Comparison of ENCODE assay signal across 14 cellular contexts in the genomic region with DNA sequence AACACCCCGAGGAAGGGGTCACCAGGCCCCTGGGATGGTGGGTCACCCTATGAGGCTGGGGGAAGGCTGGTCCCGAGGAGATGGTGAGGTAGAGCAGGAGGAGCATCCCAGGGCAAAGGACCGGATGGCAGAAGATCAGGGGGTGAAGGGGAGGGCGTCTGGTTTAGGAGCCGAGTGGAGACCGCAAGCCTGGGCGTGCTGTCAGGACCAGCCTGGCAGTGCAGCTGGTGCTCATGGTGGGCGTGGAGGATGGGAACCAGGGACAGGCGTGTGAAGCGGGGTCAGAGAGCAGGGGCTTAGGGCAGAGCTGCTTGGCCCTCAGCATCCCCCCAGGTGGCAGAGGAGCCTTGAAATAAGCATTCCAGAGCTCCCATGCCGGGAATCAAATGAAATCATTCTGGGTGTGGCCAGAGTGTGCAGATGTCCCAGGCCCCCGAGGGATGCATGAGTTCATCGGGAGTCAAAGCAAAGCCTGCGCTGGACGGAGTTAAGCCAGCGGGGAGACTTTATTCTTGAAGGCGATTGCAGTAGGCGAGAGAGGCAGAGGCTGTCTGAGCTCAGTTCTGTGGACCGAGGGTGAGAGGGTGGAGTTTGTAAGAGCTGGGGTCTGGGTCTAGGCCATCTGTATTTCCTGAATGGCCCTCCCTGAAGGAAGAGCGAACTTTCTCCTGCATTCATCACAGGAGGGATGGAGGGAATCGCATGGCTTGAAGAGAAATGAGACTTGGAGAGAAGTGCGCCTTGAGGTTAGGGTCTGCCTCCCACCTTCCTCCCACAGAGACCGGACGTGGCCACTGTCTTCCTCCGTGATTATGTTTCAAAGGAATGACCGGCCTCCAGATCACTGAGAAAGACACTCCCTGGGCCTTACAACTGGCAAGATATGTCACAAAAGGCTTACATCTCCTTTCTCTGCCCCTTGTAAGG. TPM values are rescaled to one million over a fixed set of nuclear protein-coding genes. Genes with fewer than 3 reads are reported as not detected.
A peak's percentile ranks its signal among the peaks of the same experiment; 100 is the strongest.
DNase-seq lines count a peak whose midpoint lies in the region; ATAC-seq and TF ChIP-seq lines count a peak whose summit lies in the region.
"Had no signal": no experiment of that assay in that cellular context is flagged by ENCODE, and none has a peak within 500 bp of the region (broad histone marks: within the 10 kb centered on the region; RNA-seq: fewer than 3 reads in every experiment).

No MANE protein-coding gene starts in this region.

- CTCF ChIA-PET in PC-3 (lab: Charles Lee): no interaction called here

- no peaks in the 10 kb centered on the region for H3F3A ChIP-seq in PC-3 (ENCODE audit: low read length, unreplicated experiment)

- H3K9me3 ChIP-seq in PC-3 (ENCODE audit: low read length): no peaks in the 10 kb centered on the region
- H3K9me3 ChIP-seq: neutrophil had no signal

- no peak overlapping the region for H3K9ac ChIP-seq in PC-3 (ENCODE audit: low read length)

- intact Hi-C loops in left cardiac atrium (cut with DNase I): no loop called here
- intact Hi-C loops in PC-3 (cut with micrococcal nuclease): no loop called here

- no peaks in the 10 kb centered on the region for H3K27me3 ChIP-seq in PC-3 (ENCODE audit: low read length)
- H3K27me3 ChIP-seq: neutrophil had no signal

- H3K9me2 ChIP-seq in PC-3 (replicated peaks; ENCODE audit: low read length): no peaks in the 10 kb centered on the region

- no peaks in the 10 kb centered on the region for H3K36me3 ChIP-seq in PC-3 (ENCODE audit: low read depth, low read length)
- H3K36me3 ChIP-seq: neutrophil had no signal

- in situ Hi-C loops in astrocyte of the spinal cord (cut with HindIII; ENCODE audit: low sequenced_read_pairs): no loop called here

- H2AFZ ChIP-seq in PC-3 (ENCODE audit: low read length): no peak overlapping the region

- H4K20me1 ChIP-seq in PC-3 (ENCODE audit: low read length): no peaks in the 10 kb centered on the region

- H3K4me3 ChIP-seq in astrocyte of the spinal cord (ENCODE audit: low read depth, low read length) (no peak overlapping the region), PC-3 (ENCODE audit: low read length) (no peak overlapping the region)
- H3K4me3 ChIP-seq: coronary artery had no signal

- no TSS peak for BruUV-seq in PC-3 (replicated peaks; lab: Mats Ljungman, UMichigan)

- TF ChIP-seq CTCF in astrocyte of the spinal cord (IDR thresholded peaks at IDR 0.05; ENCODE audit: low read depth, low read length): no peak
- no peak for TF ChIP-seq CTCF in PC-3 (conservative IDR thresholded peaks at IDR 0.05; ENCODE audit: low read depth, low read length)

- POLR2A ChIA-PET in PC-3 (lab: Charles Lee; ENCODE audit: unreplicated experiment): no interaction called here

- DNase-seq in Daoy (ENCODE audit: low read depth) (peak; percentile 17), astrocyte of the spinal cord (ENCODE audit: low read depth, low spot score) (peak; percentile 56), left cardiac atrium (peak; percentile 76), retina (peak; percentile 24), SW480 (ENCODE audit: low spot score) (no peak), ureter (ENCODE audit: low spot score) (no peak), PC-3 (no peak)
- no peak for DNase-seq in stimulated activated CD4-positive, alpha-beta T cell treated with anti-CD3 and anti-CD28 coated beads, Interleukin-4, amount 100 ng/mL, for 1 hour
- DNase-seq: activated CD8-positive, alpha-beta memory T cell treated with anti-CD3 and anti-CD28 coated beads, Interleukin-2, amount 10 ng/mL, durations not matched to agents 7 days and 5 days; activated naive CD8-positive, alpha-beta T cell treated with anti-CD3 and anti-CD28 coated beads for 36 hours; foreskin melanocyte; SIG-M5 had no signal

- H3K27ac ChIP-seq in PC-3 (ENCODE audit: low read length): no peak overlapping the region
- H3K27ac ChIP-seq: neutrophil had no signal

- peaks cover 16% of the 10 kb centered on the region for H3K4me1 ChIP-seq in PC-3 (ENCODE audit: insufficient read depth, low read length)

- no peaks in the 10 kb centered on the region for H3K79me2 ChIP-seq in PC-3 (ENCODE audit: low read length)

- peak; percentile 41 to 91 for ATAC-seq in left cardiac atrium
- ATAC-seq in PC-3: no peak
- ATAC-seq: activated CD8-positive, alpha-beta memory T cell treated with anti-CD3 and anti-CD28 coated beads, Interleukin-2, amount 10 ng/mL, durations not matched to agents 7 days and 5 days had no signal

- H3K4me2 ChIP-seq in PC-3 (ENCODE audit: low read length): no peak overlapping the region

RNA-seq across cellular contexts. Expression of gene MBP, which starts 33.2 kb away (rescaled TPM):
- 0.21 TPM in 1 of 2 replicates, not detected in the other for total RNA-seq in Daoy (2014; rRNA removed; shearing (Covaris generic))
- total RNA-seq in left cardiac atrium (10 to 100 TPM; 21.7 to 24.7 TPM), ureter (78.7 TPM), PC-3 (2014; rRNA removed) (34.2 and 47.4 TPM in 2 replicates)

Comparison
In these comparisons a context has a peak if more than half of its experiments do, and no peak if none do; other contexts are left out.
1. DNase-seq: peak in Daoy (single experiment), astrocyte of the spinal cord (single experiment), left cardiac atrium (single experiment) and retina (single experiment); none in SW480 (single experiment), stimulated activated CD4-positive, alpha-beta T cell treated with anti-CD3 and anti-CD28 coated beads, Interleukin-4, amount 100 ng/mL, for 1 hour (single experiment), ureter (single experiment) and PC-3 (single experiment).
2. RNA of gene MBP, which starts 33.2 kb away (total RNA-seq): 78.7 TPM in ureter (single experiment), 34.2 to 47.4 TPM in PC-3 and 21.7 to 24.7 TPM in left cardiac atrium; 0.21 TPM in Daoy; every median in the first group is over 10 times any median in the second.